Comparison of ENCODE assay signal across 8 cellular contexts in the genomic region with DNA sequence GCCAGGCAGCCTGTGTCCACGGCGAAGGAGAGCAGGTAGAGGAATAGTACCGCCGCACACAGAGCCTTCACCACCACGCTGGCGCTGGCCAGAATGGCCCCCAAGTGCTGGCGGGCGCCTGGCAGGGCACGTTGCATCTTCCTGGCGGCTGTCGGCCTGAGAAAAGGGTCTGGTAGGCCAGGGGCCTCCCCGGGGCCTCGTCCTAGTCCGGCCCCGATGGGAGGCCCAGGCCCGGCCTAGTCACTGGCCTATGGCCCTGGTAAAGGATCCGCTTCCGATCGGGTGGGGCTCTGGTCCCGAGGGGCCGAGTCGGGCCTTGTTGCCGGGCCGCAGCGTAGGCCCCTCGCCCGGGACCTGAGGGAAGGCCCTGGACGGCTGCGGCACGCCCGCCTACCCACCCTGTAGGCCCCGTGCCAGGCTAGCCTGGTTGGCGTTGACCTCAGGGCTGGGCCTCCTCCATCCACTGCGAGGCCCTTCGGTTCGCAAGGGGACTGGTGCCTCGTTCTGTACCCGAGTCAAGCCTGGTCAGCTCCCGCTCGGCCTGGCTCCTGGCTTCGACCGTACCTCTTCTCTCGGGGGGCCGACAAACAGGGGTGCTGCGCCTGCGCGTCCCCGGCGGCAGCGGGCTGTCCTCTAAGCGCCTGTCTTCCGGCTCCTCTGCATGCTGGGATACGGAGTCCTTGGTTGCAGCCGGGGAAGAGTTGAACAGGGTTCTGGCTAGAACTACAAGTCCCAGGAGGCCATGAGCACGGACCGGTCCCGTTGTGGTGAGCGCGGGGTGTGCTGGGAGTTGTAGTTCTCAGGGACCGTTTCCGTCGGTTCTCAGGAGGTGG.
A peak's percentile ranks its signal among the peaks of the same experiment; 100 is the strongest.
DNase-seq lines count a peak whose midpoint lies in the region; ATAC-seq lines count a peak whose summit lies in the region.

Gene TMEM115, minus strand, starts transcription at position 595 of the 833 bp plus-strand sequence. Its CDS starts 458 bp downstream, at position 137.

- ATAC-seq in GM19372 (IDR thresholded peaks at IDR 0.05; ENCODE audit: low read depth, unreplicated experiment) (peak; percentile 99), HG03558 (IDR thresholded peaks at IDR 0.05; ENCODE audit: extremely low read depth, unreplicated experiment) (peak; percentile 90)

- DNase-seq in C1 segment of cervical spinal cord (lab: John Stamatoyannopoulos, UW) (peak; percentile 58 to 100 (median 97)), NCI-H748 treated with DMSO at 0.1 percent for 48 hours (lab: John Stamatoyannopoulos, UW) (peak; percentile 92), dedifferentiated amniotic fluid mesenchymal stem cell (ENCODE audit: extremely low spot score) (peak; percentile 100), left kidney (ENCODE audit: low read depth, low spot score) (peak; percentile 99)
- DNase-seq in activated CD4-positive, alpha-beta T cell treated with anti-CD3 and anti-CD28 coated beads, Interleukin-2, amount 50 U/mL, for 24 hours (ENCODE audit: low read depth in 1 of 2, low spot score in 1 of 2), result peak; percentile 81 to 96
- DNase-seq in stimulated activated CD4-positive, alpha-beta T cell treated with anti-CD3 and anti-CD28 coated beads, Interleukin-2, amount 100 ng/mL, for 24 hours, result peak; percentile 93 to 95

Comparison
In these comparisons a context has a peak if more than half of its experiments do, and no peak if none do; other contexts are left out.
1. Peak in every context shown above with its lines: DNase-seq and ATAC-seq.